In genomic region chr11:15819679-15820286, GRCh38 we compare ENCODE assay signal across 8 cellular contexts.
DNase-seq lines count a peak whose midpoint lies in the region; TF ChIP-seq lines count a peak whose summit lies in the region.

No MANE protein-coding gene starts in this region.

- H3K27me3 ChIP-seq in WERI-Rb-1 (ENCODE audit: insufficient read depth, low read depth, severe bottlenecking) (no peaks in the 10 kb centered on the region), vagina (no peaks in the 10 kb centered on the region)

- no peak overlapping the region for H3K27ac ChIP-seq in WERI-Rb-1
- H3K27ac ChIP-seq in vagina, result no peak overlapping the region

- DNase-seq in NCI-H2081 (lab: John Stamatoyannopoulos, UW), result peak; percentile 45 to 55
- DNase-seq in NCI-H2081 treated with DMSO at 0.1 percent for 48 hours (lab: John Stamatoyannopoulos, UW), result no peak
- DNase-seq in H4 (ENCODE audit: low spot score), result peak; percentile 65
- peak; percentile 45 for DNase-seq in LNCaP clone FGC (ENCODE audit: low read depth)
- peak; percentile 62 for DNase-seq in WERI-Rb-1
- peak; percentile 35 to 67 for DNase-seq in erythroblast (lab: John Stamatoyannopoulos, UW)
- DNase-seq in mucosa of gallbladder (ENCODE audit: low spot score), result peak; percentile 77
- DNase-seq in vagina (ENCODE audit: extremely low spot score in 2 of 2), result no peak

- H3K4me3 ChIP-seq in LNCaP clone FGC (ENCODE audit: low read depth, low read length), result no peak overlapping the region
- H3K4me3 ChIP-seq in WERI-Rb-1 (ENCODE audit: low read depth, low read length), result no peak overlapping the region
- H3K4me3 ChIP-seq in vagina, result no peak overlapping the region

- H3K36me3 ChIP-seq in WERI-Rb-1, result no peaks in the 10 kb centered on the region
- no peaks in the 10 kb centered on the region for H3K36me3 ChIP-seq in vagina

- TF ChIP-seq CTCF in LNCaP clone FGC (IDR thresholded peaks at IDR 0.05; ENCODE audit: control insufficient read depth, extremely low read depth, insufficient read depth) (peak; percentile 94), WERI-Rb-1 (IDR thresholded peaks at IDR 0.05; ENCODE audit: low read depth, low read length) (peak; percentile 93), vagina (IDR thresholded peaks at IDR 0.05) (peak in 2 of 3 experiments; percentile 47 to 69)

- intact Hi-C loops in vagina (cut with DNase I), result no loop called here

- peaks cover 7% of the 10 kb centered on the region for H3K4me1 ChIP-seq in vagina

- H3K9me3 ChIP-seq in WERI-Rb-1 (ENCODE audit: severe bottlenecking), result no peaks in the 10 kb centered on the region
- H3K9me3 ChIP-seq in vagina, result no peaks in the 10 kb centered on the region

- TF ChIP-seq POLR2A in erythroblast (IDR thresholded peaks at IDR 0.05; ENCODE audit: low read length) (no peak), vagina (IDR thresholded peaks at IDR 0.05) (no peak)

Comparison
In these comparisons a context has a peak if more than half of its experiments do, and no peak if none do; other contexts are left out.
1. DNase-seq: peak in NCI-H2081 (2 of 2), H4 (single experiment), LNCaP clone FGC (single experiment), WERI-Rb-1 (single experiment), erythroblast (2 of 2) and mucosa of gallbladder (single experiment); none in NCI-H2081 treated with DMSO at 0.1 percent for 48 hours (single experiment) and vagina (0 of 2).
2. Peak in every context shown above with its lines, with median percentiles within 50 percentile points of each other: CTCF ChIP-seq.